Comparison of ENCODE assay signal across 7 cellular contexts in genomic region chr15:80677041-80677440, GRCh38.
"Had no signal": no experiment of that assay in that cellular context is flagged by ENCODE, and none has a peak within 500 bp of the region (broad histone marks: within the 10 kb centered on the region; RNA-seq: fewer than 3 reads in every experiment).

No MANE protein-coding gene starts in this region.

- H3K36me3 ChIP-seq: HAP-1 had no signal

- DNase-seq: GM23248, GOT3, H7, IMR-90 had no signal

- H2AFZ ChIP-seq: GM23248 had no signal

- ATAC-seq: HCT116, K562 had no signal

- H3K27ac ChIP-seq: GM23248 had no signal

- H3K4me3 ChIP-seq: GM23248, HAP-1, K562 had no signal

- H3K4me1 ChIP-seq: HAP-1 had no signal

- H3K9ac ChIP-seq: GM23248 had no signal
